ENCODE assay signal across 12 cellular contexts in genomic region chr4:40924793-40925117, GRCh38.
"Had no signal": no experiment of that assay in that cellular context is flagged by ENCODE, and none has a peak within 500 bp of the region (broad histone marks: within the 10 kb centered on the region; RNA-seq: fewer than 3 reads in every experiment).

No MANE protein-coding gene starts in this region.

- H3K4me1 ChIP-seq: vagina had no signal

- H3K9me3 Mint-ChIP-seq: activated CD4-positive, alpha-beta T cell treated with anti-CD3 and anti-CD28 coated beads, Interleukin-2, amount 10 ng/mL, durations not matched to agents 24 days and 14 days; activated naive CD8-positive, alpha-beta T cell treated with anti-CD3 and anti-CD28 coated beads, Interleukin-2, amount 10 ng/mL, durations not matched to agents 7 days and 5 days; central memory CD8-positive, alpha-beta T cell; stimulated activated memory B cell treated with anti-CD40 and anti-IgM and Interleukin-4, amounts not matched to agents 10 μg/mL and 1 μg/mL and 100 μg/mL, for 72 hours had no signal

- H3K9me3 ChIP-seq: pancreas, tibial nerve, vagina had no signal

- H3K27ac ChIP-seq: brain microvascular endothelial cell, epithelial cell of prostate, tibial nerve, vagina had no signal

- H3K27ac Mint-ChIP-seq: stimulated activated memory B cell treated with anti-CD40 and anti-IgM and Interleukin-4, amounts not matched to agents 10 μg/mL and 1 μg/mL and 100 μg/mL, for 72 hours; T-helper 1 cell treated with Interleukin-12 subunit alpha and Interleukin-12 subunit beta and Interleukin-4 antibody, amounts not matched to agents 30 μg/mL and 1 μg/mL, for 36 hours; WTC11 had no signal

- H3K4me3 Mint-ChIP-seq: activated CD4-positive, alpha-beta T cell treated with anti-CD3 and anti-CD28 coated beads, Interleukin-2, amount 10 ng/mL, durations not matched to agents 24 days and 14 days; activated CD8-positive, alpha-beta T cell treated with anti-CD3 and anti-CD28 coated beads, Interleukin-2, amount 10 ng/mL, durations not matched to agents 7 days and 5 days; activated naive CD8-positive, alpha-beta T cell treated with anti-CD3 and anti-CD28 coated beads, Interleukin-2, amount 10 ng/mL, durations not matched to agents 7 days and 5 days; central memory CD8-positive, alpha-beta T cell; stimulated activated memory B cell treated with anti-CD40 and anti-IgM and Interleukin-4, amounts not matched to agents 10 μg/mL and 1 μg/mL and 100 μg/mL, for 72 hours; T-helper 1 cell treated with Interleukin-12 subunit alpha and Interleukin-12 subunit beta and Interleukin-4 antibody, amounts not matched to agents 30 μg/mL and 1 μg/mL, for 36 hours; WTC11 had no signal

- H3K36me3 Mint-ChIP-seq: activated naive CD8-positive, alpha-beta T cell treated with anti-CD3 and anti-CD28 coated beads, Interleukin-2, amount 10 ng/mL, durations not matched to agents 7 days and 5 days; stimulated activated memory B cell treated with anti-CD40 and anti-IgM and Interleukin-4, amounts not matched to agents 10 μg/mL and 1 μg/mL and 100 μg/mL, for 72 hours had no signal

- H3K36me3 ChIP-seq: pancreas, vagina had no signal

- FAIRE-seq: pancreas had no signal

- H3K4me3 ChIP-seq: pancreas, tibial nerve, vagina had no signal
